26 cellular contexts compared by ENCODE assay signal in genomic region chr11:83751041-83751440, GRCh38.
"Had no signal": no experiment of that assay in that cellular context is flagged by ENCODE, and none has a peak within 500 bp of the region (broad histone marks: within the 10 kb centered on the region; RNA-seq: fewer than 3 reads in every experiment).

No MANE protein-coding gene starts in this region.

- H3K9me3 ChIP-seq: stomach, suprapubic skin, testis, thoracic aorta, tibial artery, tibial nerve, transverse colon, upper lobe of left lung, upper lobe of right lung, uterus, vagina had no signal

- H3K27me3 ChIP-seq: stomach, suprapubic skin, testis, tibial artery, tibial nerve, transverse colon, upper lobe of left lung, upper lobe of right lung, uterus, vagina had no signal

- DNase-seq: stimulated activated CD4-positive, alpha-beta T cell treated with anti-CD3 and anti-CD28 coated beads, Interleukin-2, amount 100 ng/mL, for 24 hours; stimulated activated CD4-positive, alpha-beta T cell treated with anti-CD3 and anti-CD28 coated beads, Interleukin-2, amount 100 ng/mL, for 48 hours; stimulated activated CD4-positive, alpha-beta T cell treated with anti-CD3 and anti-CD28 coated beads, Interleukin-4, amount 100 ng/mL, for 1 hour; stimulated activated CD4-positive, alpha-beta T cell treated with anti-CD3 and anti-CD28 coated beads, Interleukin-4, amount 100 ng/mL, for 24 hours; stimulated activated CD4-positive, alpha-beta T cell treated with anti-CD3 and anti-CD28 coated beads, Interleukin-4, amount 100 ng/mL, for 4 hours; stimulated activated CD8-positive, alpha-beta memory T cell treated with anti-CD3 and anti-CD28 coated beads, Interleukin-4, amount 100 ng/mL, for 48 hours; stimulated activated naive B cell treated with anti-CD40 and anti-IgM and Interleukin-4, amounts not matched to agents 10 μg/mL and 1 μg/mL and 100 μg/mL, for 72 hours; stimulated activated naive CD4-positive, alpha-beta T cell; stimulated activated naive CD4-positive, alpha-beta T cell treated with Interleukin-2 at 50 U/mL for 16 hours; stimulated activated naive CD8-positive, alpha-beta T cell treated with anti-CD3 and anti-CD28 coated beads, Interleukin-15, amount 100 ng/mL, for 72 hours; stimulated activated naive CD8-positive, alpha-beta T cell treated with anti-CD3 and anti-CD28 coated beads, Interleukin-15, Interleukin-2, amounts not matched to agents 100 U/mL and 50 U/mL, for 24 hours; stomach; substantia nigra; testis; tibial artery; transverse colon; trophoblast cell; upper lobe of left lung; upper lobe of right lung; uterus had no signal

- H3K4me1 ChIP-seq: stomach, suprapubic skin, testis, tibial artery, tibial nerve, transverse colon, upper lobe of left lung, upper lobe of right lung, uterus, vagina had no signal

- H3K4me3 ChIP-seq: stomach, suprapubic skin, testis, thoracic aorta, tibial artery, tibial nerve, transverse colon, upper lobe of left lung, upper lobe of right lung, uterus, vagina had no signal

- ATAC-seq: stimulated activated effector memory CD8-positive, alpha-beta T cell treated with anti-CD3 and anti-CD28 coated beads, Interleukin-12 subunit alpha, Interleukin-12 subunit beta, amount 100 ng/mL, for 72 hours; stimulated activated memory B cell treated with anti-CD40 and anti-IgM and Interleukin-4, amounts not matched to agents 10 μg/mL and 1 μg/mL and 100 μg/mL, for 72 hours; stimulated activated naive B cell treated with anti-CD40 and anti-IgM and Interleukin-4, amounts not matched to agents 10 μg/mL and 1 μg/mL and 100 μg/mL, for 72 hours; stimulated activated naive CD8-positive, alpha-beta T cell treated with anti-CD3 and anti-CD28 coated beads, Interleukin-15, amount 100 ng/mL, for 72 hours; stimulated activated naive CD8-positive, alpha-beta T cell treated with anti-CD3 and anti-CD28 coated beads, Interleukin-15, Interleukin-2, amounts not matched to agents 100 U/mL and 50 U/mL, for 24 hours; upper lobe of right lung had no signal

- H3K36me3 ChIP-seq: stomach, suprapubic skin, thoracic aorta, tibial artery, tibial nerve, transverse colon, upper lobe of left lung, upper lobe of right lung, uterus, vagina had no signal

- H3K27ac ChIP-seq: stomach, suprapubic skin, testis, thoracic aorta, tibial artery, tibial nerve, transverse colon, upper lobe of left lung, upper lobe of right lung, uterus, vagina had no signal
